8 cellular contexts compared by ENCODE assay signal in genomic region chr9:114155263-114155966, GRCh38. TPM values are rescaled to one million over a fixed set of nuclear protein-coding genes. Genes with fewer than 3 reads are reported as not detected.
DNase-seq lines count a peak whose midpoint lies in the region; ATAC-seq and TF ChIP-seq lines count a peak whose summit lies in the region.

COL27A1 (plus strand) TSS chr9:114155537; CDS start chr9:114155951, 414 bp downstream.

- POLR2A ChIA-PET in CD8-positive, alpha-beta memory T cell (lab: Charles Lee) = no interaction called here
- POLR2A ChIA-PET in SK-N-SH (lab: Yijun Ruan, JAX) = no interaction called here

- H3F3A ChIP-seq in SK-N-SH (replicated peaks; ENCODE audit: insufficient read depth) = peaks cover 3% of the 10 kb centered on the region

- peak within 1 kb of the TSS; percentile 83 to 95 (median 89) for H3K4me3 Mint-ChIP-seq in CD8-positive, alpha-beta memory T cell

- CTCF ChIA-PET in CD8-positive, alpha-beta memory T cell (lab: Charles Lee) = interaction anchor here (1.1 to 3.1 kb wide), 7 partner anchors 9 to 139 kb away, joined by 4 to 16 read pairs (median 4); no protein-coding TSS in a partner anchor
- CTCF ChIA-PET in SK-N-SH (lab: Yijun Ruan, JAX) = interaction anchor here (0.6 to 14.0 kb wide), 59 partner anchors 9 to 489 kb away, joined by 3 to 187 read pairs (median 5); partner anchors contain the start of gene AMBP

- H2AFZ ChIP-seq in SK-N-SH (ENCODE audit: low read depth) = peak within 1 kb of the TSS; percentile 92; the same call in 1 of the 2 replicates

- peaks cover 10% of the 10 kb centered on the region for H3K4me1 ChIP-seq in CD8-positive, alpha-beta memory T cell (ENCODE audit: insufficient read depth, low read length)
- peaks cover 5 to 8% of the 10 kb centered on the region in 2 experiments; a peak in 2 of 4 replicates for H3K4me1 ChIP-seq in SK-N-SH (ENCODE audit: control insufficient read depth in 1 of 2, insufficient read depth in 2 of 2, low read depth in 1 of 2, low read length in 1 of 2)

- H3K36me3 ChIP-seq in CD8-positive, alpha-beta memory T cell (ENCODE audit: insufficient read depth, low read length) = no peaks in the 10 kb centered on the region
- no peaks in the 10 kb centered on the region for H3K36me3 ChIP-seq in SK-N-SH (replicated peaks in 1 of 2; ENCODE audit: control insufficient read depth in 1 of 2, insufficient read depth in 2 of 2, low read length in 1 of 2)

- H3K9ac ChIP-seq in SK-N-SH = peak within 1 kb of the TSS; percentile 69

- H3K27me3 ChIP-seq in CD8-positive, alpha-beta memory T cell (ENCODE audit: insufficient read depth, low read length, poor library complexity, severe bottlenecking) = peaks cover 19% of the 10 kb centered on the region
- peaks cover 5% of the 10 kb centered on the region; the same call in 1 of the 2 replicates for H3K27me3 ChIP-seq in SK-N-SH (ENCODE audit: insufficient read depth)

- no peaks in the 10 kb centered on the region for H3K9me3 Mint-ChIP-seq in CD8-positive, alpha-beta memory T cell
- no peaks in the 10 kb centered on the region for H3K9me3 Mint-ChIP-seq in activated naive CD4-positive, alpha-beta T cell treated with anti-CD3 and anti-CD28 coated beads, Interleukin-2, amount 50 U/mL, for 72 hours

- H4K20me1 ChIP-seq in SK-N-SH (ENCODE audit: insufficient read depth) = 0 out of 2 replicates have a peak, but pooled peaks cover 7% of the 10 kb centered on the region

- DNase-seq in CD8-positive, alpha-beta memory T cell = peak; percentile 57 to 76 (median 59)
- DNase-seq in KBM-7 = peak; percentile 88
- peak; percentile 97 for DNase-seq in SK-N-SH
- peak; percentile 74 to 96 for DNase-seq in activated naive CD4-positive, alpha-beta T cell treated with anti-CD3 and anti-CD28 coated beads, Interleukin-2, amount 50 U/mL, for 72 hours (ENCODE audit: low spot score in 2 of 2)
- DNase-seq in glomerular visceral epithelial cell (ENCODE audit: extremely low spot score) = peak; percentile 86
- peak; percentile 77 for DNase-seq in omental fat pad (ENCODE audit: low spot score)
- peak; percentile 73 for DNase-seq in superior temporal gyrus (ENCODE audit: extremely low spot score)

- 0% methylated on average over 16 of the region's 58 CpGs for WGBS in SK-N-SH (ENCODE audit: low lambda C conversion rate)

- ATAC-seq in GM21381 (IDR thresholded peaks at IDR 0.05; ENCODE audit: unreplicated experiment) (peak; percentile 89), omental fat pad (ENCODE audit: low FRiP score) (peak; percentile 83)
- ATAC-seq in activated naive CD4-positive, alpha-beta T cell treated with anti-CD3 and anti-CD28 coated beads, Interleukin-2, amount 50 U/mL, for 72 hours = peak; percentile 91 to 94

- no peaks in the 10 kb centered on the region for H3K36me3 Mint-ChIP-seq in CD8-positive, alpha-beta memory T cell
- H3K36me3 Mint-ChIP-seq in activated naive CD4-positive, alpha-beta T cell treated with anti-CD3 and anti-CD28 coated beads, Interleukin-2, amount 50 U/mL, for 72 hours = no peaks in the 10 kb centered on the region

- H3K9me3 ChIP-seq in CD8-positive, alpha-beta memory T cell (ENCODE audit: low read length) = no peaks in the 10 kb centered on the region
- H3K9me3 ChIP-seq in SK-N-SH = no peaks in the 10 kb centered on the region

- peak within 1 kb of the TSS; percentile 32 for H3K4me3 ChIP-seq in CD8-positive, alpha-beta memory T cell (ENCODE audit: low read length)
- peak within 1 kb of the TSS; percentile 54 to 88 for H3K4me3 ChIP-seq in SK-N-SH (ENCODE audit: low read depth in 2 of 2, low read length in 1 of 2)

- no peaks in the 10 kb centered on the region for H3K9me2 ChIP-seq in SK-N-SH

- TF ChIP-seq EP300 in SK-N-SH (IDR thresholded peaks at IDR 0.05; ENCODE audit: borderline replicate concordance in 1 of 2, low read depth in 1 of 2, low read length in 1 of 2) = no peak

- TF ChIP-seq CTCF in SK-N-SH (IDR thresholded peaks at IDR 0.05) (peak; percentile 93), omental fat pad (IDR thresholded peaks at IDR 0.05) (peak in 1 of 3 donors; percentile 64)

- no peak within 1 kb of the TSS for H3K27ac ChIP-seq in CD8-positive, alpha-beta memory T cell (ENCODE audit: low read depth, low read length)
- H3K27ac ChIP-seq in SK-N-SH (ENCODE audit: low read depth in 2 of 2, low read length in 1 of 2) = peak within 1 kb of the TSS in 1 of 2 experiments; percentile 29; a peak in 1 of 4 replicates

- H3K79me2 ChIP-seq in SK-N-SH (ENCODE audit: insufficient read depth) = peaks cover 24% of the 10 kb centered on the region; the same call in 1 of the 2 replicates

- H3K4me2 ChIP-seq in SK-N-SH = peak within 1 kb of the TSS; percentile 91

- peaks cover 31 to 53% of the 10 kb centered on the region in 2 donors for H3K27me3 Mint-ChIP-seq in CD8-positive, alpha-beta memory T cell

- H3K27ac Mint-ChIP-seq in CD8-positive, alpha-beta memory T cell = peak within 1 kb of the TSS in 7 of 8 donors; percentile 34 to 81 (median 64)
- peak within 1 kb of the TSS; percentile 48 to 53 for H3K27ac Mint-ChIP-seq in activated naive CD4-positive, alpha-beta T cell treated with anti-CD3 and anti-CD28 coated beads, Interleukin-2, amount 50 U/mL, for 72 hours

- H3K4me1 Mint-ChIP-seq in CD8-positive, alpha-beta memory T cell = peaks cover 21 to 31% (median 21%) of the 10 kb centered on the region in 3 donors

- TF ChIP-seq RAD21 in SK-N-SH (IDR thresholded peaks at IDR 0.05; ENCODE audit: low read length) = peak; percentile 82

- in situ Hi-C loops in KBM-7 (cut with MboI; ENCODE audit: low pct_unique_long_range_greater_than_20kb, low sequenced_read_pairs) = no loop called here

TF ChIP-seq in SK-N-SH, 30 proteins besides CTCF, POLR2A, EP300 and RAD21:
- TF ChIP-seq TAF1 (IDR thresholded peaks at IDR 0.05; ENCODE audit: borderline replicate concordance, low read depth, low read length) (no peak), SIN3A (IDR thresholded peaks at IDR 0.05; ENCODE audit: borderline replicate concordance, low read depth, low read length) (0 out of 2 replicates have a peak, but pooled peaks have one; percentile 50), SMC3 (IDR thresholded peaks at IDR 0.05; ENCODE audit: low read depth, low read length) (peak; percentile 88)
TF ChIP-seq in SK-N-SH: peak in this region for 2.

RNA-seq across cellular contexts. Expression of gene COL27A1, which starts in this region (rescaled TPM):
- total RNA-seq in CD8-positive, alpha-beta memory T cell = 1 to 10 TPM in 1 of 2 experiments, under 1 TPM in 1; 0.86 to 1.6 TPM
- not detected for polyA plus RNA-seq in CD8-positive, alpha-beta memory T cell
- polyA plus RNA-seq in SK-N-SH (2012; rRNA removed) = 6.8 and 8.7 TPM in 2 replicates
- polyA plus RNA-seq in SK-N-SH (2012; cell fraction: cytosol; rRNA removed) = 2.6 and 3.0 TPM in 2 replicates
- 55.3 and 131 TPM in 2 replicates for polyA plus RNA-seq in SK-N-SH (2012; cell fraction: nucleus; rRNA removed)
- total RNA-seq in activated naive CD4-positive, alpha-beta T cell treated with anti-CD3 and anti-CD28 coated beads, Interleukin-2, amount 50 U/mL, for 72 hours = 10 to 100 TPM in 1 of 2 donors, 1 to 10 TPM in 1; 2.3 to 26.7 TPM
- total RNA-seq in omental fat pad = 10 to 100 TPM in 3 of 4 donors, 1 to 10 TPM in 1; 4.9 to 78.9 (median 10.1) TPM
